Comparison of ENCODE assay signal across 8 cellular contexts in genomic region chr18:5237723-5238370, GRCh38. TPM values are rescaled to one million over a fixed set of nuclear protein-coding genes. Genes with fewer than 3 reads are reported as not detected.
A peak's percentile ranks its signal among the peaks of the same experiment; 100 is the strongest.
DNase-seq lines count a peak whose midpoint lies in the region; ATAC-seq lines count a peak whose summit lies in the region.

No MANE protein-coding gene starts in this region.

- H3K4me3 ChIP-seq in NT2/D1 (ENCODE audit: insufficient read length, low read depth): peak overlapping the region; percentile 87

- H3K27me3 ChIP-seq in NT2/D1 (ENCODE audit: insufficient read depth, insufficient read length): no peaks in the 10 kb centered on the region

- no peaks in the 10 kb centered on the region for H3K9me3 ChIP-seq in NT2/D1 (ENCODE audit: insufficient read depth, low read length)

- H3K9ac ChIP-seq in NT2/D1 (ENCODE audit: insufficient read length, low read depth): peak overlapping the region; percentile 91

- DNase-seq in COR-L47 (lab: John Stamatoyannopoulos, UW) (peak; percentile 94), NT2/D1 (ENCODE audit: low read depth, low spot score) (peak; percentile 70), activated T-cell treated with anti-CD3 and anti-CD28 coated beads for 4 hours (peak; percentile 80), epithelial cell of prostate (ENCODE audit: low read depth, low spot score) (peak; percentile 54), mucosa of gallbladder (ENCODE audit: low spot score) (peak; percentile 84)
- peak; percentile 69 to 72 for DNase-seq in stimulated activated CD8-positive, alpha-beta memory T cell treated with anti-CD3 and anti-CD28 coated beads, Interleukin-4, amount 100 ng/mL, for 1 hour (ENCODE audit: low read depth in 2 of 2, low spot score in 1 of 2)

- peak overlapping the region; percentile 96 for H3K27ac ChIP-seq in epithelial cell of prostate

- H3K4me1 ChIP-seq in NT2/D1 (ENCODE audit: insufficient read depth, insufficient read length): no peaks in the 10 kb centered on the region

- ATAC-seq in GM19438 (IDR thresholded peaks at IDR 0.05; ENCODE audit: low read depth, unreplicated experiment) (peak; percentile 88), HG03575 (IDR thresholded peaks at IDR 0.05; ENCODE audit: extremely low read depth, insufficient number of reproducible peaks, low FRiP score, unreplicated experiment) (peak; percentile 67)

- peaks cover 24% of the 10 kb centered on the region for H3K36me3 ChIP-seq in NT2/D1 (ENCODE audit: insufficient read depth, insufficient read length, low read length)

RNA-seq across cellular contexts. Expression of gene AKAIN1, which starts 40.8 kb away (rescaled TPM):
- total RNA-seq in mucosa of gallbladder: not detected

RNA-seq across cellular contexts. Expression of gene ZBTB14, which starts 57.7 kb away (rescaled TPM):
- 14.1 TPM for total RNA-seq in mucosa of gallbladder

Comparison
In these comparisons a context has a peak if more than half of its experiments do, and no peak if none do; other contexts are left out.
1. Peak in every context shown above with its lines: DNase-seq, ATAC-seq, H3K4me3 ChIP-seq and H3K27ac ChIP-seq.